ENCODE assay signal across 16 cellular contexts in genomic region chr1:74571875-74572274, GRCh38. TPM values are rescaled to one million over a fixed set of nuclear protein-coding genes. Genes with fewer than 3 reads are reported as not detected.
DNase-seq lines count a peak whose midpoint lies in the region; ATAC-seq and TF ChIP-seq lines count a peak whose summit lies in the region.
"Had no signal": no experiment of that assay in that cellular context is flagged by ENCODE, and none has a peak within 500 bp of the region (broad histone marks: within the 10 kb centered on the region; RNA-seq: fewer than 3 reads in every experiment).

No MANE protein-coding gene starts in this region.

- no peak overlapping the region for H3K4ac ChIP-seq in trophoblast cell (ENCODE audit: low read depth, low read length)

- H3K4me3 Mint-ChIP-seq in stimulated activated effector memory CD8-positive, alpha-beta T cell treated with anti-CD3 and anti-CD28 coated beads, Interleukin-12 subunit alpha, Interleukin-12 subunit beta, amount 100 ng/mL, for 72 hours, result no peak overlapping the region
- H3K4me3 Mint-ChIP-seq in naive thymus-derived CD8-positive, alpha-beta T cell, result no peak overlapping the region

- H3K9ac ChIP-seq in trophoblast cell (ENCODE audit: low read length), result no peak overlapping the region
- H3K9ac ChIP-seq: BLaER1 treated with 17β-estradiol and CSF1 and Interleukin-3, amounts not matched to agents 10 nM and 100 nM had no signal

- H2BK120ac ChIP-seq in trophoblast cell (ENCODE audit: insufficient read depth, low read length, poor library complexity), result no peak overlapping the region

- H3K9me3 ChIP-seq in HEK293 (ENCODE audit: control insufficient read depth, insufficient read depth, low read depth, low read length) (no peaks in the 10 kb centered on the region), trophoblast cell (ENCODE audit: insufficient read depth, low read depth, low read length) (no peaks in the 10 kb centered on the region)
- H3K9me3 ChIP-seq: A549; BLaER1 treated with 17β-estradiol and CSF1 and Interleukin-3, amounts not matched to agents 10 nM and 100 nM had no signal

- POLR2A ChIA-PET in HEK293 (lab: Yijun Ruan, JAX), result no interaction called here
- POLR2A ChIA-PET in naive thymus-derived CD8-positive, alpha-beta T cell (lab: Charles Lee), result no interaction called here

- H4K12ac ChIP-seq in trophoblast cell (ENCODE audit: low read depth, low read length), result no peak overlapping the region

- CTCF ChIA-PET in HEK293 (lab: Yijun Ruan, JAX), result no interaction called here

- no peak for TF ChIP-seq CTCF in HEK293 (tag by site-specific recombination; IDR thresholded peaks at IDR 0.05)

- no peak overlapping the region for H3K27ac Mint-ChIP-seq in stimulated activated effector memory CD8-positive, alpha-beta T cell treated with anti-CD3 and anti-CD28 coated beads, Interleukin-12 subunit alpha, Interleukin-12 subunit beta, amount 100 ng/mL, for 72 hours
- no peak overlapping the region for H3K27ac Mint-ChIP-seq in naive thymus-derived CD8-positive, alpha-beta T cell

- no peaks in the 10 kb centered on the region for H3K79me1 ChIP-seq in trophoblast cell (ENCODE audit: low read length)

- H3K4me1 ChIP-seq in HEK293 (ENCODE audit: control insufficient read depth, insufficient read depth, low read length) (no peaks in the 10 kb centered on the region), trophoblast cell (ENCODE audit: control insufficient read depth in 1 of 2, insufficient read depth in 2 of 2, low read length in 2 of 2) (no peaks in the 10 kb centered on the region)
- H3K4me1 ChIP-seq: A549 had no signal

- H3K27me3 ChIP-seq in trophoblast cell (ENCODE audit: insufficient read depth, low read length), result no peaks in the 10 kb centered on the region
- H3K27me3 ChIP-seq: BLaER1 treated with 17β-estradiol and CSF1 and Interleukin-3, amounts not matched to agents 10 nM and 100 nM had no signal

- no peak overlapping the region for H3K18ac ChIP-seq in trophoblast cell (ENCODE audit: low read length)

- no peak overlapping the region for H4K91ac ChIP-seq in trophoblast cell (ENCODE audit: low read depth, low read length)

- H3K4me3 ChIP-seq in HEK293 (ENCODE audit: low read depth, low read length), result no peak overlapping the region
- no peak overlapping the region for H3K4me3 ChIP-seq in trophoblast cell (ENCODE audit: low read depth, low read length)
- H3K4me3 ChIP-seq: A549; BLaER1 treated with 17β-estradiol and CSF1 and Interleukin-3, amounts not matched to agents 10 nM and 100 nM; SK-N-MC had no signal

- no peaks in the 10 kb centered on the region for H3K79me2 ChIP-seq in trophoblast cell (ENCODE audit: control insufficient read depth, insufficient read depth, low read length, poor library complexity)

- H3K23ac ChIP-seq in trophoblast cell (ENCODE audit: low read length), result no peak overlapping the region

- no peak overlapping the region for H2BK5ac ChIP-seq in trophoblast cell (ENCODE audit: low read depth, low read length, poor library complexity)

- H4K8ac ChIP-seq in trophoblast cell (ENCODE audit: low read depth, low read length), result no peak overlapping the region

- H3K27ac ChIP-seq in HEK293 (ENCODE audit: extremely low read depth, low read depth, low read length) (no peak overlapping the region), trophoblast cell (ENCODE audit: low read depth, low read length) (no peak overlapping the region)
- H3K27ac ChIP-seq: A549; BLaER1 treated with 17β-estradiol and CSF1 and Interleukin-3, amounts not matched to agents 10 nM and 100 nM; SK-N-MC had no signal

- no peak overlapping the region for H2AFZ ChIP-seq in trophoblast cell (ENCODE audit: insufficient read depth, low read length, poor library complexity)

- H3K36me3 ChIP-seq in HEK293 (ENCODE audit: control insufficient read depth in 2 of 2, insufficient read depth in 1 of 2, low read length in 2 of 2) (no peaks in the 10 kb centered on the region), trophoblast cell (ENCODE audit: control insufficient read depth in 1 of 2, insufficient read depth in 2 of 2, low read length in 2 of 2) (no peaks in the 10 kb centered on the region)
- H3K36me3 ChIP-seq: BLaER1 treated with 17β-estradiol and CSF1 and Interleukin-3, amounts not matched to agents 10 nM and 100 nM had no signal

- H3K36me3 Mint-ChIP-seq in stimulated activated effector memory CD8-positive, alpha-beta T cell treated with anti-CD3 and anti-CD28 coated beads, Interleukin-12 subunit alpha, Interleukin-12 subunit beta, amount 100 ng/mL, for 72 hours, result no peaks in the 10 kb centered on the region
- no peaks in the 10 kb centered on the region for H3K36me3 Mint-ChIP-seq in naive thymus-derived CD8-positive, alpha-beta T cell

- no peaks in the 10 kb centered on the region for H3K9me3 Mint-ChIP-seq in stimulated activated effector memory CD8-positive, alpha-beta T cell treated with anti-CD3 and anti-CD28 coated beads, Interleukin-12 subunit alpha, Interleukin-12 subunit beta, amount 100 ng/mL, for 72 hours
- peaks cover 0 to 2% (median 0%) of the 10 kb centered on the region in 9 donors for H3K9me3 Mint-ChIP-seq in naive thymus-derived CD8-positive, alpha-beta T cell

- DNase-seq in left kidney (ENCODE audit: low read depth, low spot score) (peak; percentile 21), trophoblast cell (no peak)
- DNase-seq in stimulated activated effector memory CD8-positive, alpha-beta T cell treated with anti-CD3 and anti-CD28 coated beads, Interleukin-12 subunit alpha, Interleukin-12 subunit beta, amount 100 ng/mL, for 72 hours (ENCODE audit: low spot score in 2 of 2), result no peak
- DNase-seq in naive thymus-derived CD8-positive, alpha-beta T cell, result no peak
- DNase-seq: H7, NCI-H187, NCI-H446, NCI-H748 treated with DMSO at 0.1 percent for 48 hours had no signal

- no peak overlapping the region for H2BK12ac ChIP-seq in trophoblast cell (ENCODE audit: low read length)

- no peak overlapping the region for H3K4me2 ChIP-seq in trophoblast cell (ENCODE audit: low read length)
- H3K4me2 ChIP-seq: A549; BLaER1 treated with 17β-estradiol and CSF1 and Interleukin-3, amounts not matched to agents 10 nM and 100 nM had no signal

- H2AK5ac ChIP-seq in trophoblast cell (ENCODE audit: low read length), result no peak overlapping the region

- H3K4me1 Mint-ChIP-seq in stimulated activated effector memory CD8-positive, alpha-beta T cell treated with anti-CD3 and anti-CD28 coated beads, Interleukin-12 subunit alpha, Interleukin-12 subunit beta, amount 100 ng/mL, for 72 hours, result no peaks in the 10 kb centered on the region
- H3K4me1 Mint-ChIP-seq in naive thymus-derived CD8-positive, alpha-beta T cell, result no peaks in the 10 kb centered on the region

- peaks cover 0 to 4% (median 2%) of the 10 kb centered on the region in 5 donors for H3K27me3 Mint-ChIP-seq in naive thymus-derived CD8-positive, alpha-beta T cell

- ATAC-seq in SK-N-SH treated with all-trans-retinoic acid at 6 μM for 48 hours (peak; percentile 56), HG03175 (IDR thresholded peaks at IDR 0.05; ENCODE audit: unreplicated experiment) (no peak)
- peak; percentile 53 for ATAC-seq in stimulated activated effector memory CD8-positive, alpha-beta T cell treated with anti-CD3 and anti-CD28 coated beads, Interleukin-12 subunit alpha, Interleukin-12 subunit beta, amount 100 ng/mL, for 72 hours
- ATAC-seq in naive thymus-derived CD8-positive, alpha-beta T cell, result no peak
- ATAC-seq: A549, Right ventricle myocardium inferior had no signal

- no CpG with 5 or more reads among the region's 6 CpGs for WGBS in trophoblast cell (ENCODE audit: extremely low coverage, insufficient coverage, insufficient read length)

- H3K14ac ChIP-seq in trophoblast cell (ENCODE audit: low read length), result no peak overlapping the region

TF ChIP-seq in SK-N-SH treated with all-trans-retinoic acid at 6 μM for 48 hours, 23 proteins besides CTCF, POLR2A, EP300 and RAD21 (continues in another document):
- no peak for TF ChIP-seq CSRNP3 (CRISPR knock-in tag; IDR thresholded peaks at IDR 0.05)
- TF ChIP-seq BACH2 (CRISPR knock-in tag; IDR thresholded peaks at IDR 0.05; ENCODE audit: borderline replicate concordance), result no peak
- TF ChIP-seq OSR1 (CRISPR knock-in tag; IDR thresholded peaks at IDR 0.05), result no peak
- TF ChIP-seq TCF4 (CRISPR knock-in tag; IDR thresholded peaks at IDR 0.05; ENCODE audit: borderline replicate concordance), result no peak
- TF ChIP-seq ZFP3 (CRISPR knock-in tag; IDR thresholded peaks at IDR 0.05), result no peak
- no peak for TF ChIP-seq ARNTL (CRISPR knock-in tag; IDR thresholded peaks at IDR 0.05; ENCODE audit: borderline replicate concordance, low read depth)
- no peak for TF ChIP-seq ZNF8 (CRISPR knock-in tag; IDR thresholded peaks at IDR 0.05)
- no peak for TF ChIP-seq GLIS3 (CRISPR knock-in tag; IDR thresholded peaks at IDR 0.05)
- TF ChIP-seq TOX (CRISPR knock-in tag; IDR thresholded peaks at IDR 0.05; ENCODE audit: borderline replicate concordance), result no peak
- TF ChIP-seq PATZ1 (CRISPR knock-in tag; IDR thresholded peaks at IDR 0.05; ENCODE audit: borderline replicate concordance), result no peak

RNA-seq across cellular contexts. Expression of gene LRRC53, which starts 59.5 kb away (rescaled TPM):
- 0.71 and 0.92 TPM in 2 replicates for polyA plus RNA-seq in trophoblast cell (2013)
- not detected for total RNA-seq in naive thymus-derived CD8-positive, alpha-beta T cell
- polyA plus RNA-seq in naive thymus-derived CD8-positive, alpha-beta T cell, result not detected
- total RNA-seq: Daoy, H7, Right ventricle myocardium inferior had no signal
- polyA plus RNA-seq: A549 had no signal

Comparison
In these comparisons a context has a peak if more than half of its experiments do, and no peak if none do; other contexts are left out.
1. ATAC-seq: peak in SK-N-SH treated with all-trans-retinoic acid at 6 μM for 48 hours (single experiment) and stimulated activated effector memory CD8-positive, alpha-beta T cell treated with anti-CD3 and anti-CD28 coated beads, Interleukin-12 subunit alpha, Interleukin-12 subunit beta, amount 100 ng/mL, for 72 hours (single experiment); none in HG03175 (single experiment) and naive thymus-derived CD8-positive, alpha-beta T cell (0 of 2).